In genomic region chr12:75725505-75726120, GRCh38 we compare ENCODE assay signal across 9 cellular contexts.
A peak's percentile ranks its signal among the peaks of the same experiment; 100 is the strongest.
DNase-seq lines count a peak whose midpoint lies in the region; ATAC-seq and TF ChIP-seq lines count a peak whose summit lies in the region.
"Had no signal": no experiment of that assay in that cellular context is flagged by ENCODE, and none has a peak within 500 bp of the region (broad histone marks: within the 10 kb centered on the region; RNA-seq: fewer than 3 reads in every experiment).

No MANE protein-coding gene starts in this region.

- H3K4me3 ChIP-seq in PC-9 (no peak overlapping the region), fibroblast of pulmonary artery (replicated peaks; ENCODE audit: low read depth, low read length) (no peak overlapping the region), thyroid gland (replicated peaks in 1 of 3) (no peak overlapping the region), lower leg skin (ENCODE audit: low read depth, poor library complexity, severe bottlenecking) (no peak overlapping the region)

- POLR2A ChIA-PET in PC-9 (lab: Charles Lee; ENCODE audit: unreplicated experiment) = no interaction called here

- H4K20me1 ChIP-seq in PC-9 (ENCODE audit: insufficient read depth) = no peaks in the 10 kb centered on the region

- BruUV-seq in PC-9 (replicated peaks; lab: Mats Ljungman, UMichigan) = no TSS peak

- no peak overlapping the region for H2AFZ ChIP-seq in PC-9

- TF ChIP-seq CTCF in PC-9 (conservative IDR thresholded peaks at IDR 0.05) (peak; percentile 37; the same call in 1 of the 2 replicates), fibroblast of pulmonary artery (IDR thresholded peaks at IDR 0.05; ENCODE audit: low read length, missing control alignments) (peak; percentile 5), thyroid gland (IDR thresholded peaks at IDR 0.05) (peak in 3 of 6 experiments; percentile 23 to 38 (median 35)), lower leg skin (IDR thresholded peaks at IDR 0.05) (no peak)

- no peaks in the 10 kb centered on the region for H3K9me3 Mint-ChIP-seq in activated T-cell treated with anti-CD3 and anti-CD28 coated beads, Interleukin-2, amount 50 U/mL, for 4 hours
- H3K9me3 Mint-ChIP-seq in activated T-cell treated with anti-CD3 and anti-CD28 coated beads, Interleukin-2, amount 50 U/mL, for 24 hours = peaks cover 3% of the 10 kb centered on the region

- no peak overlapping the region for H3K27ac ChIP-seq in PC-9
- H3K27ac ChIP-seq in thyroid gland = peak overlapping the region; percentile 77 to 86 (median 82)
- H3K27ac ChIP-seq: C4-2B had no signal

- H3K36me3 ChIP-seq in PC-9 (ENCODE audit: low read depth) (no peaks in the 10 kb centered on the region), thyroid gland (no peaks in the 10 kb centered on the region)

- CTCF ChIA-PET in PC-9 (lab: Charles Lee) = no interaction called here

- no peak overlapping the region for H3K4me3 Mint-ChIP-seq in activated T-cell treated with anti-CD3 and anti-CD28 coated beads, Interleukin-2, amount 50 U/mL, for 4 hours
- no peak overlapping the region for H3K4me3 Mint-ChIP-seq in activated T-cell treated with anti-CD3 and anti-CD28 coated beads, Interleukin-2, amount 50 U/mL, for 24 hours

- 0 out of 2 replicates have a peak, but pooled peaks cover 8% of the 10 kb centered on the region for H3K9me3 ChIP-seq in PC-9 (ENCODE audit: insufficient read depth, low read depth)
- no peaks in the 10 kb centered on the region for H3K9me3 ChIP-seq in thyroid gland

- ATAC-seq in activated T-cell treated with anti-CD3 and anti-CD28 coated beads, Interleukin-2, amount 50 U/mL, for 4 hours = peak; percentile 50 to 51
- no peak for ATAC-seq in HG02588 (IDR thresholded peaks at IDR 0.05; ENCODE audit: unreplicated experiment)

- no peaks in the 10 kb centered on the region; the same call in 1 of the 2 replicates for H3K9me2 ChIP-seq in PC-9 (ENCODE audit: insufficient read depth)

- DNase-seq in activated T-cell treated with anti-CD3 and anti-CD28 coated beads, Interleukin-2, amount 50 U/mL, for 4 hours = no peak
- no peak for DNase-seq in activated T-cell treated with anti-CD3 and anti-CD28 coated beads, Interleukin-2, amount 50 U/mL, for 24 hours
- DNase-seq in PC-9 = peak in 1 of 2 experiments; percentile 57
- peak; percentile 60 for DNase-seq in fibroblast of pulmonary artery (ENCODE audit: low read depth)
- DNase-seq in thyroid gland = peak; percentile 39 to 59
- DNase-seq in activated CD4-positive, alpha-beta T cell treated with anti-CD3 and anti-CD28 coated beads, Interleukin-2, amount 50 U/mL, for 4 hours = no peak
- no peak for DNase-seq in lower leg skin (ENCODE audit: low spot score in 2 of 2)

- H3K36me3 Mint-ChIP-seq in activated T-cell treated with anti-CD3 and anti-CD28 coated beads, Interleukin-2, amount 50 U/mL, for 4 hours (ENCODE audit: insufficient read depth) = peaks cover 1% of the 10 kb centered on the region
- no peaks in the 10 kb centered on the region for H3K36me3 Mint-ChIP-seq in activated T-cell treated with anti-CD3 and anti-CD28 coated beads, Interleukin-2, amount 50 U/mL, for 24 hours (ENCODE audit: low read depth)

- H3K79me2 ChIP-seq in PC-9 (ENCODE audit: low read depth) = no peaks in the 10 kb centered on the region

- H3K27me3 ChIP-seq in PC-9 (ENCODE audit: insufficient read depth, low read depth) (no peaks in the 10 kb centered on the region), thyroid gland (no peaks in the 10 kb centered on the region)

- TF ChIP-seq POLR2A in thyroid gland (IDR thresholded peaks at IDR 0.05) = no peak
- TF ChIP-seq POLR2A in lower leg skin (IDR thresholded peaks at IDR 0.05) = no peak

- intact Hi-C loops in PC-9 (cut with micrococcal nuclease; ENCODE audit: unreplicated experiment) = loop anchor here (2.0 to 10.0 kb wide), 2 partner anchors 169 to 305 kb away; partner anchors contain the start of gene PHLDA1
- intact Hi-C loops in thyroid gland (cut with DNase I) = loop anchor here (10.0 kb wide), 1 partner anchor 299 kb away; no protein-coding TSS in a partner anchor
- intact Hi-C loops in lower leg skin (cut with DNase I; ENCODE audit: low total_unique reads) = no loop called here

- H3K4me1 Mint-ChIP-seq in activated T-cell treated with anti-CD3 and anti-CD28 coated beads, Interleukin-2, amount 50 U/mL, for 4 hours (ENCODE audit: low read depth) = peaks cover 18% of the 10 kb centered on the region
- peaks cover 28% of the 10 kb centered on the region for H3K4me1 Mint-ChIP-seq in activated T-cell treated with anti-CD3 and anti-CD28 coated beads, Interleukin-2, amount 50 U/mL, for 24 hours (ENCODE audit: low read depth)

- 18 to 21% methylated on average over 3 of the region's 3 CpGs for WGBS in thyroid gland, 2 donors
- WGBS in lower leg skin, 2 donors = 13 to 22% methylated on average over 3 of the region's 3 CpGs

- H3K27me3 Mint-ChIP-seq in activated T-cell treated with anti-CD3 and anti-CD28 coated beads, Interleukin-2, amount 50 U/mL, for 4 hours (ENCODE audit: low read depth) = no peaks in the 10 kb centered on the region
- no peaks in the 10 kb centered on the region for H3K27me3 Mint-ChIP-seq in activated T-cell treated with anti-CD3 and anti-CD28 coated beads, Interleukin-2, amount 50 U/mL, for 24 hours

- peaks cover 13% of the 10 kb centered on the region for H3K4me1 ChIP-seq in PC-9 (replicated peaks; ENCODE audit: insufficient read depth)
- H3K4me1 ChIP-seq in thyroid gland = peaks cover 47 to 61% of the 10 kb centered on the region in 2 donors

- no peaks in the 10 kb centered on the region for H3F3A ChIP-seq in PC-9 (ENCODE audit: insufficient read depth, low read depth)

- no peak overlapping the region for H3K4me2 ChIP-seq in PC-9

- no peak overlapping the region for H3K27ac Mint-ChIP-seq in activated T-cell treated with anti-CD3 and anti-CD28 coated beads, Interleukin-2, amount 50 U/mL, for 24 hours

Comparison
In these comparisons a context has a peak if more than half of its experiments do, and no peak if none do; other contexts are left out.
1. DNase-seq: peak in fibroblast of pulmonary artery (single experiment) and thyroid gland (2 of 2); none in activated T-cell treated with anti-CD3 and anti-CD28 coated beads, Interleukin-2, amount 50 U/mL, for 4 hours (single experiment), activated T-cell treated with anti-CD3 and anti-CD28 coated beads, Interleukin-2, amount 50 U/mL, for 24 hours (single experiment), activated CD4-positive, alpha-beta T cell treated with anti-CD3 and anti-CD28 coated beads, Interleukin-2, amount 50 U/mL, for 4 hours (0 of 2) and lower leg skin (0 of 2).
2. CTCF ChIP-seq: peak in PC-9 (single experiment) and fibroblast of pulmonary artery (single experiment); none in lower leg skin (0 of 3).